ENCODE assay signal across 21 cellular contexts in genomic region chr16:56372938-56373337, GRCh38. TPM values are rescaled to one million over a fixed set of nuclear protein-coding genes. Genes with fewer than 3 reads are reported as not detected.
DNase-seq lines count a peak whose midpoint lies in the region; ATAC-seq and TF ChIP-seq lines count a peak whose summit lies in the region.
"Had no signal": no experiment of that assay in that cellular context is flagged by ENCODE, and none has a peak within 500 bp of the region (broad histone marks: within the 10 kb centered on the region; RNA-seq: fewer than 3 reads in every experiment).

No MANE protein-coding gene starts in this region.

- peak overlapping the region; percentile 19 for H3K27ac Mint-ChIP-seq in glutamatergic neuron (ENCODE audit: unreplicated experiment)
- no peak overlapping the region for H3K27ac Mint-ChIP-seq in activated CD4-positive, alpha-beta T cell treated with anti-CD3 and anti-CD28 coated beads, Interleukin-2, amount 10 ng/mL, durations not matched to agents 7 days and 5 days
- no peak overlapping the region for H3K27ac Mint-ChIP-seq in CD8-positive, alpha-beta memory T cell
- H3K27ac Mint-ChIP-seq: endodermal cell; mesothelial cell of epicardium; stimulated activated naive CD8-positive, alpha-beta T cell treated with anti-CD3 and anti-CD28 coated beads, Interleukin-15, Interleukin-2, amounts not matched to agents 100 ng/mL and 50 ng/mL, for 24 hours had no signal

- H3K9me3 Mint-ChIP-seq in glutamatergic neuron (ENCODE audit: unreplicated experiment), result peaks cover 3% of the 10 kb centered on the region
- no peaks in the 10 kb centered on the region for H3K9me3 Mint-ChIP-seq in activated CD4-positive, alpha-beta T cell treated with anti-CD3 and anti-CD28 coated beads, Interleukin-2, amount 10 ng/mL, durations not matched to agents 7 days and 5 days
- H3K9me3 Mint-ChIP-seq in CD8-positive, alpha-beta memory T cell, result no peaks in the 10 kb centered on the region
- H3K9me3 Mint-ChIP-seq: endodermal cell; stimulated activated naive CD8-positive, alpha-beta T cell treated with anti-CD3 and anti-CD28 coated beads, Interleukin-15, Interleukin-2, amounts not matched to agents 100 ng/mL and 50 ng/mL, for 24 hours had no signal

- in situ Hi-C loops in gastrocnemius medialis (cut with MboI; ENCODE audit: low sequenced_read_pairs in 4 of 4), result no loop called here

- CTCF ChIA-PET in activated CD4-positive, alpha-beta T cell treated with anti-CD3 and anti-CD28 coated beads, Interleukin-2, amount 10 ng/mL, durations not matched to agents 7 days and 5 days (lab: Charles Lee), result no interaction called here
- CTCF ChIA-PET in CD8-positive, alpha-beta memory T cell (lab: Charles Lee), result no interaction called here

- no peak overlapping the region for H3K4me3 ChIP-seq in gastrocnemius medialis
- H3K4me3 ChIP-seq in CD8-positive, alpha-beta memory T cell (ENCODE audit: low read length), result no peak overlapping the region
- H3K4me3 ChIP-seq: right atrium auricular region had no signal

- H3K36me3 ChIP-seq in gastrocnemius medialis, result peaks cover 0 to 14% of the 10 kb centered on the region in 2 donors
- H3K36me3 ChIP-seq in CD8-positive, alpha-beta memory T cell (ENCODE audit: insufficient read depth, low read length), result peaks cover 19% of the 10 kb centered on the region

- TF ChIP-seq CTCF in glutamatergic neuron (IDR thresholded peaks at IDR 0.05; ENCODE audit: partially characterized antibody, unreplicated experiment), result no peak
- no peak for TF ChIP-seq CTCF in gastrocnemius medialis (IDR thresholded peaks at IDR 0.05 in 4 of 5, conservative IDR thresholded peaks at IDR 0.05 in 1 of 5)

- TF ChIP-seq POLR2A in gastrocnemius medialis (IDR thresholded peaks at IDR 0.05), result no peak

- intact Hi-C loops in gastrocnemius medialis (cut with DNase I; ENCODE audit: low total_unique reads), result no loop called here

- ATAC-seq in gastrocnemius medialis, result peak; percentile 42 to 43

- H3K36me3 Mint-ChIP-seq in glutamatergic neuron (ENCODE audit: unreplicated experiment), result peaks cover 13% of the 10 kb centered on the region
- H3K36me3 Mint-ChIP-seq in activated CD4-positive, alpha-beta T cell treated with anti-CD3 and anti-CD28 coated beads, Interleukin-2, amount 10 ng/mL, durations not matched to agents 7 days and 5 days (ENCODE audit: low read depth), result peaks cover 23% of the 10 kb centered on the region
- H3K36me3 Mint-ChIP-seq in CD8-positive, alpha-beta memory T cell, result peaks cover 0 to 50% (median 9%) of the 10 kb centered on the region in 3 donors

- peaks cover 26% of the 10 kb centered on the region for H3K4me1 Mint-ChIP-seq in glutamatergic neuron (ENCODE audit: low read depth, unreplicated experiment)
- H3K4me1 Mint-ChIP-seq in activated CD4-positive, alpha-beta T cell treated with anti-CD3 and anti-CD28 coated beads, Interleukin-2, amount 10 ng/mL, durations not matched to agents 7 days and 5 days, result peaks cover 22% of the 10 kb centered on the region
- peaks cover 16 to 38% (median 33%) of the 10 kb centered on the region in 3 donors for H3K4me1 Mint-ChIP-seq in CD8-positive, alpha-beta memory T cell

- no peaks in the 10 kb centered on the region for H3K27me3 ChIP-seq in gastrocnemius medialis
- H3K27me3 ChIP-seq in CD8-positive, alpha-beta memory T cell (ENCODE audit: insufficient read depth, low read length, poor library complexity, severe bottlenecking), result no peaks in the 10 kb centered on the region
- H3K27me3 ChIP-seq: right atrium auricular region had no signal

- POLR2A ChIA-PET in activated CD4-positive, alpha-beta T cell treated with anti-CD3 and anti-CD28 coated beads, Interleukin-2, amount 10 ng/mL, durations not matched to agents 7 days and 5 days (lab: Charles Lee), result no interaction called here
- POLR2A ChIA-PET in CD8-positive, alpha-beta memory T cell (lab: Charles Lee), result no interaction called here

- no peak overlapping the region for H3K4me3 Mint-ChIP-seq in glutamatergic neuron (ENCODE audit: unreplicated experiment)
- no peak overlapping the region for H3K4me3 Mint-ChIP-seq in activated CD4-positive, alpha-beta T cell treated with anti-CD3 and anti-CD28 coated beads, Interleukin-2, amount 10 ng/mL, durations not matched to agents 7 days and 5 days
- no peak overlapping the region for H3K4me3 Mint-ChIP-seq in CD8-positive, alpha-beta memory T cell
- H3K4me3 Mint-ChIP-seq: endodermal cell; mesothelial cell of epicardium; stimulated activated naive CD8-positive, alpha-beta T cell treated with anti-CD3 and anti-CD28 coated beads, Interleukin-15, Interleukin-2, amounts not matched to agents 100 ng/mL and 50 ng/mL, for 24 hours had no signal

- H3K27me3 Mint-ChIP-seq in glutamatergic neuron (ENCODE audit: unreplicated experiment), result peaks cover 2% of the 10 kb centered on the region
- no peaks in the 10 kb centered on the region for H3K27me3 Mint-ChIP-seq in activated CD4-positive, alpha-beta T cell treated with anti-CD3 and anti-CD28 coated beads, Interleukin-2, amount 10 ng/mL, durations not matched to agents 7 days and 5 days
- no peaks in the 10 kb centered on the region for H3K27me3 Mint-ChIP-seq in CD8-positive, alpha-beta memory T cell
- H3K27me3 Mint-ChIP-seq: stimulated activated naive CD8-positive, alpha-beta T cell treated with anti-CD3 and anti-CD28 coated beads, Interleukin-15, Interleukin-2, amounts not matched to agents 100 ng/mL and 50 ng/mL, for 24 hours had no signal

- H3K9me3 ChIP-seq in gastrocnemius medialis, result no peaks in the 10 kb centered on the region
- H3K9me3 ChIP-seq in CD8-positive, alpha-beta memory T cell (ENCODE audit: low read length), result no peaks in the 10 kb centered on the region
- H3K9me3 ChIP-seq: right atrium auricular region had no signal

- peak overlapping the region; percentile 41 to 67 (median 55) for H3K27ac ChIP-seq in gastrocnemius medialis
- H3K27ac ChIP-seq in CD8-positive, alpha-beta memory T cell (ENCODE audit: low read depth, low read length), result no peak overlapping the region
- H3K27ac ChIP-seq: HL-60, right atrium auricular region had no signal

- DNase-seq in NCI-H510A treated with DMSO at 0.1 percent for 48 hours (lab: John Stamatoyannopoulos, UW) (peak; percentile 20), NCI-H510A (lab: John Stamatoyannopoulos, UW) (no peak), NCI-H2171 (lab: John Stamatoyannopoulos, UW) (peak; percentile 23), glutamatergic neuron (no peak), gastrocnemius medialis (no peak), NCI-H82 treated with DMSO at 0.1 percent for 48 hours (lab: John Stamatoyannopoulos, UW; ENCODE audit: unreplicated experiment) (no peak)
- DNase-seq in activated CD4-positive, alpha-beta T cell treated with anti-CD3 and anti-CD28 coated beads, Interleukin-2, amount 10 ng/mL, durations not matched to agents 7 days and 5 days, result no peak
- DNase-seq in CD8-positive, alpha-beta memory T cell, result no peak
- DNase-seq: activated effector memory CD4-positive, alpha-beta T cell treated with Interleukin-2 at 50 U/mL for 16 hours; amygdala; endodermal cell; hypothalamus; Kasumi-1; kidney glomerular epithelial cell; NCI-H1105 treated with DMSO at 0.1 percent for 48 hours; NCI-H446; T1000 had no signal

- peaks cover 35 to 52% of the 10 kb centered on the region in 2 donors for H3K4me1 ChIP-seq in gastrocnemius medialis
- peaks cover 5% of the 10 kb centered on the region for H3K4me1 ChIP-seq in CD8-positive, alpha-beta memory T cell (ENCODE audit: insufficient read depth, low read length)

RNA-seq across cellular contexts. Expression of gene AMFR, which starts 52.4 kb away (rescaled TPM):
- total RNA-seq in glutamatergic neuron (ENCODE audit: unreplicated experiment) (69.9 TPM), gastrocnemius medialis (100 to 1,000 TPM; 349 to 951 (median 571) TPM)
- 10 to 100 TPM; 52.5 to 58.5 TPM for total RNA-seq in activated CD4-positive, alpha-beta T cell treated with anti-CD3 and anti-CD28 coated beads, Interleukin-2, amount 10 ng/mL, durations not matched to agents 7 days and 5 days
- 10 to 100 TPM; 64.3 to 70.1 TPM for total RNA-seq in CD8-positive, alpha-beta memory T cell
- 39.8 TPM for polyA plus RNA-seq in CD8-positive, alpha-beta memory T cell

Comparison
In these comparisons a context has a peak if more than half of its experiments do, and no peak if none do; other contexts are left out.
1. DNase-seq: peak in NCI-H510A treated with DMSO at 0.1 percent for 48 hours (single experiment) and NCI-H2171 (single experiment); none in NCI-H510A (single experiment), glutamatergic neuron (single experiment), gastrocnemius medialis (0 of 2), NCI-H82 treated with DMSO at 0.1 percent for 48 hours (single experiment), activated CD4-positive, alpha-beta T cell treated with anti-CD3 and anti-CD28 coated beads, Interleukin-2, amount 10 ng/mL, durations not matched to agents 7 days and 5 days (single experiment) and CD8-positive, alpha-beta memory T cell (0 of 5).